Comparison of ENCODE assay signal across 1 cellular context in genomic region chr7:45025473-45025872, GRCh38. TPM values are rescaled to one million over a fixed set of nuclear protein-coding genes. Genes with fewer than 3 reads are reported as not detected.
"Had no signal": no experiment of that assay in that cellular context is flagged by ENCODE, and none has a peak within 500 bp of the region (broad histone marks: within the 10 kb centered on the region; RNA-seq: fewer than 3 reads in every experiment).

No MANE protein-coding gene starts in this region.

RNA-seq across cellular contexts. Expression of gene MYO1G, which starts 46.7 kb away (rescaled TPM):
- total RNA-seq: glomerular endothelial cell had no signal
